8 cellular contexts compared by ENCODE assay signal in the genomic region with DNA sequence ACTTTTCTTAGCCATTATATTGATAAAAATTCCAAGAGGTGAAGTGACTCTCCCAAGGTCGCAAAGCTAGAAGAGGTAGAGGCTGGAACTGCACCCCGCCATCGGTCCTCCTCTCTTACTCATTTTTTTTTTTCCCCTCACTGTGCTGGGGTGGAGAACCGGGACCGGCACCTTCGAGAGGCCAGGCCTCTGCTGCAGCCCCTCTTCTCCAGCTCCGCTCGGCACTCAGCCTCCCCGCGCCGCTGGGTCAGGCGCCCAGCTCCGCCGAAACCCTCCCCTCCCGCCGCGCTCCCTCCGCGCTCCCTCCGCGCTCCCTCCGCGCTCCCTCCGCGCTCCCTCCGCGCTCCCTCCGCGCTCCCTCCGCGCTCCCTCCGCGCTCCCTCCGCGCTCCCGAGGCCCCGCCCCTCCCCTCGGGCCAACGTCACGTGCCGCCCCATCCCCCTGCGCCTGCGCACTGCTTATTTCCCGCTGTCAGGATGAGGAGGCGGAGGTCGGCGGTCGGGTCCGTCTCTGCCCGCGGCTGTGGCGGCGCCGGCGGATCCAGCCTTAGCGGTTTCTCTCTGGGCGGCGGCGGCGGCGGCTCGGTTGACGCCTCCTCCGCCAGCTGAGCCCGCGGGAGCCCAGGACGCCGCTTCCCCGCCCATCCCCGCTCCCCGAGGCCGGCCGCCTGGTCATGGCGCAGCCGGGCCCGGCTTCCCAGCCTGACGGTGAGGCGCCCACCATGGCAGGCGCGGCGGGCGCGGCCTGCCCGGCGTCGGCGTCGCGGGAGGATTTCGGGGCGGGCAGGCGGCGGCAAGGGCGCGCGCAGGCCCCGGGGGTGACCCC. TPM values are rescaled to one million over a fixed set of nuclear protein-coding genes. Genes with fewer than 3 reads are reported as not detected.
A peak's percentile ranks its signal among the peaks of the same experiment; 100 is the strongest.
DNase-seq lines count a peak whose midpoint lies in the region; ATAC-seq lines count a peak whose summit lies in the region.

A gene with protein sequence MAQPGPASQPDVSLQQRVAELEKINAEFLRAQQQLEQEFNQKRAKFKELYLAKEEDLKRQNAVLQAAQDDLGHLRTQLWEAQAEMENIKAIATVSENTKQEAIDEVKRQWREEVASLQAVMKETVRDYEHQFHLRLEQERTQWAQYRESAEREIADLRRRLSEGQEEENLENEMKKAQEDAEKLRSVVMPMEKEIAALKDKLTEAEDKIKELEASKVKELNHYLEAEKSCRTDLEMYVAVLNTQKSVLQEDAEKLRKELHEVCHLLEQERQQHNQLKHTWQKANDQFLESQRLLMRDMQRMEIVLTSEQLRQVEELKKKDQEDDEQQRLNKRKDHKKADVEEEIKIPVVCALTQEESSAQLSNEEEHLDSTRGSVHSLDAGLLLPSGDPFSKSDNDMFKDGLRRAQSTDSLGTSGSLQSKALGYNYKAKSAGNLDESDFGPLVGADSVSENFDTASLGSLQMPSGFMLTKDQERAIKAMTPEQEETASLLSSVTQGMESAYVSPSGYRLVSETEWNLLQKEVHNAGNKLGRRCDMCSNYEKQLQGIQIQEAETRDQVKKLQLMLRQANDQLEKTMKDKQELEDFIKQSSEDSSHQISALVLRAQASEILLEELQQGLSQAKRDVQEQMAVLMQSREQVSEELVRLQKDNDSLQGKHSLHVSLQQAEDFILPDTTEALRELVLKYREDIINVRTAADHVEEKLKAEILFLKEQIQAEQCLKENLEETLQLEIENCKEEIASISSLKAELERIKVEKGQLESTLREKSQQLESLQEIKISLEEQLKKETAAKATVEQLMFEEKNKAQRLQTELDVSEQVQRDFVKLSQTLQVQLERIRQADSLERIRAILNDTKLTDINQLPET (plus strand): TSS at position 471 of the 825 bp plus-strand sequence. CDS start 203 bp downstream, at position 674.

- peak within 1 kb of the TSS; percentile 88 to 98 (median 95) for H3K9ac ChIP-seq in BLaER1 treated with 17β-estradiol and CSF1 and Interleukin-3, amounts not matched to agents 10 nM and 100 nM
- H3K9ac ChIP-seq in NT2/D1 (ENCODE audit: insufficient read length, low read depth): peak within 1 kb of the TSS; percentile 77

- no peaks in the 10 kb centered on the region for H3K9me3 ChIP-seq in BLaER1 treated with 17β-estradiol and CSF1 and Interleukin-3, amounts not matched to agents 10 nM and 100 nM (replicated peaks in 1 of 11)
- H3K9me3 ChIP-seq in NT2/D1 (ENCODE audit: insufficient read depth, low read length) (no peaks in the 10 kb centered on the region), mesodermal cell (ENCODE audit: control insufficient read depth, low read length) (no peaks in the 10 kb centered on the region)

- peak; percentile 77 for ATAC-seq in GM19372 (IDR thresholded peaks at IDR 0.05; ENCODE audit: low read depth, unreplicated experiment)

- in situ Hi-C loops in endometrial microvascular endothelial cells (cut with HindIII; ENCODE audit: inconsistent ontology term, low pct_unique_long_range_greater_than_20kb, low sequenced_read_pairs): no loop called here

- H3K4me3 ChIP-seq in BLaER1 treated with 17β-estradiol and CSF1 and Interleukin-3, amounts not matched to agents 10 nM and 100 nM: peak within 1 kb of the TSS; percentile 73 to 96 (median 89)
- H3K4me3 ChIP-seq in NT2/D1 (ENCODE audit: insufficient read length, low read depth) (peak within 1 kb of the TSS; percentile 62), mesodermal cell (ENCODE audit: extremely low read depth, insufficient read depth, low read length, poor library complexity, severe bottlenecking) (peak within 1 kb of the TSS; percentile 52)

- peaks cover 22 to 36% (median 29%) of the 10 kb centered on the region in 10 experiments for H3K4me1 ChIP-seq in BLaER1 treated with 17β-estradiol and CSF1 and Interleukin-3, amounts not matched to agents 10 nM and 100 nM
- H3K4me1 ChIP-seq in NT2/D1 (ENCODE audit: insufficient read depth, insufficient read length): no peaks in the 10 kb centered on the region
- H3K4me1 ChIP-seq in mesodermal cell (ENCODE audit: control insufficient read depth, insufficient read depth, low read length, poor library complexity, severe bottlenecking): peaks cover 7% of the 10 kb centered on the region

- peaks cover 0 to 30% (median 20%) of the 10 kb centered on the region in 11 experiments; a peak in 16 of 22 replicates for H3K36me3 ChIP-seq in BLaER1 treated with 17β-estradiol and CSF1 and Interleukin-3, amounts not matched to agents 10 nM and 100 nM
- H3K36me3 ChIP-seq in NT2/D1 (ENCODE audit: insufficient read depth, insufficient read length, low read length): peaks cover 4% of the 10 kb centered on the region
- H3K36me3 ChIP-seq in mesodermal cell (ENCODE audit: control insufficient read depth, insufficient read depth, low read length): peaks cover 9% of the 10 kb centered on the region

- no peaks in the 10 kb centered on the region for H3K27me3 ChIP-seq in BLaER1 treated with 17β-estradiol and CSF1 and Interleukin-3, amounts not matched to agents 10 nM and 100 nM
- H3K27me3 ChIP-seq in NT2/D1 (ENCODE audit: insufficient read depth, insufficient read length): no peaks in the 10 kb centered on the region

- peaks cover 32 to 45% (median 44%) of the 10 kb centered on the region in 11 experiments; a peak in 21 of 22 replicates for H4K20me1 ChIP-seq in BLaER1 treated with 17β-estradiol and CSF1 and Interleukin-3, amounts not matched to agents 10 nM and 100 nM

- H3K4me2 ChIP-seq in BLaER1 treated with 17β-estradiol and CSF1 and Interleukin-3, amounts not matched to agents 10 nM and 100 nM: peak within 1 kb of the TSS; percentile 79 to 96 (median 90)

- peak in 74 of 76 experiments; percentile 8 to 90 (median 80) for DNase-seq in HUDEP-2 (lab: John Stamatoyannopoulos, UW; ENCODE audit: unreplicated experiment in 76 of 76)
- peak; percentile 78 for DNase-seq in NT2/D1 (ENCODE audit: low read depth, low spot score)
- DNase-seq in activated CD8-positive, alpha-beta memory T cell treated with anti-CD3 and anti-CD28 coated beads, Interleukin-2, amount 50 U/mL, for 24 hours (ENCODE audit: extremely low read depth): peak; percentile 81
- DNase-seq in stimulated activated CD8-positive, alpha-beta memory T cell treated with anti-CD3 and anti-CD28 coated beads, Interleukin-15, amount 100 ng/mL, for 24 hours (ENCODE audit: low read depth): peak; percentile 94

- WGBS in mesodermal cell (ENCODE audit: insufficient coverage in 2 of 2), 2 experiments: 1% methylated on average over 35 to 40 of the region's 97 CpGs

- peak within 1 kb of the TSS; percentile 87 to 97 (median 93) for H3K27ac ChIP-seq in BLaER1 treated with 17β-estradiol and CSF1 and Interleukin-3, amounts not matched to agents 10 nM and 100 nM
- H3K27ac ChIP-seq in mesodermal cell (ENCODE audit: low read depth, low read length, severe bottlenecking): peak within 1 kb of the TSS; percentile 81

RNA-seq across cellular contexts. Expression of the gene that starts here (rescaled TPM):
- total RNA-seq in endometrial microvascular endothelial cells (ENCODE audit: inconsistent ontology term): 31.2 TPM
- 40.1 TPM for polyA plus RNA-seq in mesodermal cell (2013, experiment 1 of 2)
- 42.5 TPM for polyA plus RNA-seq in mesodermal cell (2013, experiment 2 of 2)

Comparison
In these comparisons a context has a peak if more than half of its experiments do, and no peak if none do; other contexts are left out.
1. Peak in every context shown above with its lines: DNase-seq, ATAC-seq, H3K4me3 ChIP-seq and H3K27ac ChIP-seq.